In genomic region chr3:30286811-30287210, GRCh38 we compare ENCODE assay signal across 1 cellular context.
TF ChIP-seq lines count a peak whose summit lies in the region.

No MANE protein-coding gene starts in this region.

TF ChIP-seq in IMR-90, 13 proteins besides CTCF, POLR2A, EP300 and RAD21 (continued from another document):
- no peak for TF ChIP-seq RCOR1 (IDR thresholded peaks at IDR 0.05; ENCODE audit: insufficient replicate concordance, low read length)
- no peak for TF ChIP-seq MAFK (IDR thresholded peaks at IDR 0.05; ENCODE audit: low read depth, low read length)
- TF ChIP-seq, protein P1, sequence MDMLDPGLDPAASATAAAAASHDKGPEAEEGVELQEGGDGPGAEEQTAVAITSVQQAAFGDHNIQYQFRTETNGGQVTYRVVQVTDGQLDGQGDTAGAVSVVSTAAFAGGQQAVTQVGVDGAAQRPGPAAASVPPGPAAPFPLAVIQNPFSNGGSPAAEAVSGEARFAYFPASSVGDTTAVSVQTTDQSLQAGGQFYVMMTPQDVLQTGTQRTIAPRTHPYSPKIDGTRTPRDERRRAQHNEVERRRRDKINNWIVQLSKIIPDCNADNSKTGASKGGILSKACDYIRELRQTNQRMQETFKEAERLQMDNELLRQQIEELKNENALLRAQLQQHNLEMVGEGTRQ (IDR thresholded peaks at IDR 0.05; ENCODE audit: low read depth, low read length), result no peak
- TF ChIP-seq BHLHE40 (IDR thresholded peaks at IDR 0.05; ENCODE audit: low read depth, low read length), result no peak
TF ChIP-seq in IMR-90: peak in this region for 0.
